1 cellular context compared by ENCODE assay signal in genomic region chr9:35311891-35312639, GRCh38.
TF ChIP-seq lines count a peak whose summit lies in the region.

No MANE protein-coding gene starts in this region.

TF ChIP-seq in K562, 482 proteins besides CTCF, POLR2A, EP300 and RAD21 (continued from another document):
- TF ChIP-seq JUND (IDR thresholded peaks at IDR 0.05; ENCODE audit: borderline replicate concordance, low read depth, low read length): 0 out of 2 replicates have a peak, but pooled peaks have one; percentile 22
- TF ChIP-seq JUND (tag; IDR thresholded peaks at IDR 0.05; ENCODE audit: borderline replicate concordance, low read depth, low read length): no peak
- no peak for TF ChIP-seq ID3 (CRISPR knock-in tag; IDR thresholded peaks at IDR 0.05)
- TF ChIP-seq ID3 (tag; IDR thresholded peaks at IDR 0.05): no peak
- TF ChIP-seq MNT (conservative IDR thresholded peaks at IDR 0.05): no peak
- peak; percentile 61 for TF ChIP-seq CBFA2T3 (IDR thresholded peaks at IDR 0.05)
- no peak for TF ChIP-seq GABPB1 (CRISPR knock-in tag; IDR thresholded peaks at IDR 0.05)
- TF ChIP-seq KDM1A (IDR thresholded peaks at IDR 0.05): peak; percentile 16 to 32; a peak in 2 of 4 replicates
- peak; percentile 45 for TF ChIP-seq MEIS2 (IDR thresholded peaks at IDR 0.05; ENCODE audit: partially characterized antibody)
- no peak for TF ChIP-seq GATAD2B (IDR thresholded peaks at IDR 0.05; ENCODE audit: borderline replicate concordance)
- peak; percentile 14; the same call in 1 of the 2 replicates for TF ChIP-seq NCOR1 (IDR thresholded peaks at IDR 0.05)
- TF ChIP-seq U2AF2 (optimal IDR thresholded peaks at IDR 0.05; ENCODE audit: low read depth, low read length): no peak
- TF ChIP-seq ARID1B (IDR thresholded peaks at IDR 0.05): peak; percentile 45; the same call in 1 of the 2 replicates
- TF ChIP-seq DNMT1 (IDR thresholded peaks at IDR 0.05): no peak
- TF ChIP-seq RCOR1 (IDR thresholded peaks at IDR 0.05; ENCODE audit: borderline replicate concordance in 1 of 2, low read depth in 2 of 2, low read length in 2 of 2): peak in 1 of 2 experiments; percentile 50; a peak in 2 of 4 replicates
- TF ChIP-seq CTBP1 (IDR thresholded peaks at IDR 0.05; ENCODE audit: borderline replicate concordance): 0 out of 2 replicates have a peak, but pooled peaks have one; percentile 21
- peak; percentile 52; the same call in 1 of the 2 replicates for TF ChIP-seq FOSL1 (tag; conservative IDR thresholded peaks at IDR 0.05)
- no peak for TF ChIP-seq FOXA3 (CRISPR knock-in tag; conservative IDR thresholded peaks at IDR 0.05 in 1 of 2, IDR thresholded peaks at IDR 0.05 in 1 of 2)
- peak; percentile 35 for TF ChIP-seq DACH1 (IDR thresholded peaks at IDR 0.05; ENCODE audit: partially characterized antibody)
- 0 out of 2 replicates have a peak, but pooled peaks have one; percentile 17 for TF ChIP-seq DPF2 (IDR thresholded peaks at IDR 0.05)
- no peak for TF ChIP-seq BDP1 (IDR thresholded peaks at IDR 0.05; ENCODE audit: insufficient read depth, insufficient read length)
- peak; percentile 22; the same call in 1 of the 2 replicates for TF ChIP-seq ATF3 (IDR thresholded peaks at IDR 0.05)
- no peak for TF ChIP-seq ATF3 (CRISPR knock-in tag; conservative IDR thresholded peaks at IDR 0.05)
- peak; percentile 34; the same call in 1 of the 2 replicates for TF ChIP-seq TAL1 (IDR thresholded peaks at IDR 0.05)
- TF ChIP-seq ATF2 (CRISPR knock-in tag; IDR thresholded peaks at IDR 0.05): no peak
